Comparison of ENCODE assay signal across 8 cellular contexts in the genomic region with DNA sequence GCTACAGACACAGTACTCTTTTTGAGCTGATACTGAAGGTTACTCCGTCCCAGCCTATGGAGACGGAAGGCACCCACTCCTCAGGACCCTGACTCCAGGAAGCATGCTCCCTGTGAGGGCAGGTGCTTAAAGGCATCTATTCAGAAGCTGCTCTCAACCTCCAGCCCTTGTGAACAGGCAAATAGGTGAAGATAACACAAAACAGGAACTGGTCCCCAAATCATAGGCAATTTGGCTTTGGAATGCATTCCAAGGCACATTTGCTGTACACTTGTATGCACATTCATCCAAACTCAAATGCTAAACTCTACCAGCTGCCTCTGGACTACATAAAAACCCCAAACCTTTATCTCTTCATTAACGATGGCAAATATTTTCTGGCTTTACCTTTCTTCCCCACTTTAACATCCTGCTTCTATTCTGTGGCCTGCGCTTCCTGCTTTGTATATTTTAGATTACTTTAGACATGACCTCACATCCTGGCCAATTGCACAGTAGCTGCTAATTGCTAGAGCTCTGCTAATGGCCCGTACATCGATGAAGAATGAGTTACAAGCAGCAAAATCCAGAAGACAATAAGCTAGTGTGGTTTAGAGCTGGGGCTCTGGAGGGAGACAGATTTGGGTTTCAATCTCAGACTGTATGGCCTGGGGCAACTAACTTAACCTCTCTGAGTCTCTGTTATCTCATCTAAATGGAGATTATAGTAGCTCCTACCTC. TPM values are rescaled to one million over a fixed set of nuclear protein-coding genes. Genes with fewer than 3 reads are reported as not detected.
DNase-seq lines count a peak whose midpoint lies in the region; ATAC-seq, FAIRE-seq and TF ChIP-seq lines count a peak whose summit lies in the region.

No MANE protein-coding gene starts in this region.

- intact Hi-C loops in mucosa of descending colon (cut with DNase I, micrococcal nuclease) = no loop called here
- intact Hi-C loops in pancreas (cut with DNase I) = no loop called here

- H3K27ac ChIP-seq in pancreas = peak overlapping the region in 2 of 4 donors; percentile 90 to 93

- CTCF ChIA-PET in T-cell (lab: Charles Lee) = interaction anchor here in 1 of 2 donors (0.5 to 1.5 kb wide), 5 partner anchors 58 to 1026 kb away, joined by 3 read pairs; no protein-coding TSS in a partner anchor

- H3K4me3 Mint-ChIP-seq in T-cell = peak overlapping the region; percentile 17 to 100 (median 99)

- H3K9me3 ChIP-seq in mucosa of descending colon = no peaks in the 10 kb centered on the region
- no peaks in the 10 kb centered on the region for H3K9me3 ChIP-seq in pancreas

- H3K27me3 Mint-ChIP-seq in T-cell = no peaks in the 10 kb centered on the region

- no peak for FAIRE-seq in pancreas (lab: Jason Lieb, UNC)

- TF ChIP-seq CTCF in mucosa of descending colon (IDR thresholded peaks at IDR 0.05) = no peak
- TF ChIP-seq CTCF in pancreas (IDR thresholded peaks at IDR 0.05) = no peak

- H3K36me3 ChIP-seq in mucosa of descending colon (ENCODE audit: low read depth) (no peaks in the 10 kb centered on the region), pancreas (no peaks in the 10 kb centered on the region)

- ATAC-seq in HG02981 (IDR thresholded peaks at IDR 0.05; ENCODE audit: unreplicated experiment) (peak; percentile 47), T-cell (replicated peaks in 1 of 4) (peak; percentile 69 to 75 (median 74)), mucosa of descending colon (peak; percentile 5), HG03342 (IDR thresholded peaks at IDR 0.05; ENCODE audit: unreplicated experiment) (no peak), pancreas (no peak)

- peaks cover 62 to 77% (median 74%) of the 10 kb centered on the region in 3 donors for H3K4me1 Mint-ChIP-seq in T-cell

- no peaks in the 10 kb centered on the region for H3K9me3 Mint-ChIP-seq in T-cell

- H3K4me1 ChIP-seq in mucosa of descending colon (ENCODE audit: low read depth) (peaks cover 51% of the 10 kb centered on the region), pancreas (peaks cover 8 to 47% (median 39%) of the 10 kb centered on the region in 3 donors)

- peaks cover 3% of the 10 kb centered on the region for H3K36me3 Mint-ChIP-seq in T-cell

- DNase-seq in stimulated activated CD4-positive, alpha-beta T cell treated with anti-CD3 and anti-CD28 coated beads, Interleukin-1b, Interleukin-23, amount 100 ng/mL, for 48 hours = peak; percentile 13
- no peak for DNase-seq in stimulated activated CD4-positive, alpha-beta T cell treated with anti-CD3 and anti-CD28 coated beads, Interleukin-2, amount 100 ng/mL, for 48 hours
- DNase-seq in T-cell (peak in 29 of 34 experiments; percentile 5 to 56 (median 36)), mucosa of descending colon (peak in 1 of 3 donors; percentile 35), pancreas (no peak), COLO668 (lab: John Stamatoyannopoulos, UW; ENCODE audit: unreplicated experiment) (no peak)

- no peak overlapping the region for H3K4me3 ChIP-seq in mucosa of descending colon
- no peak overlapping the region for H3K4me3 ChIP-seq in pancreas

- no peaks in the 10 kb centered on the region for H3K27me3 ChIP-seq in pancreas

- 38 to 39% methylated on average over 6 of the region's 6 CpGs for WGBS in pancreas, 2 donors

- POLR2A ChIA-PET in T-cell (lab: Charles Lee) = interaction anchor here in 1 of 2 donors (0.6 kb wide), 2 partner anchors 460 to 1027 kb away, joined by 3 to 14 read pairs; no protein-coding TSS in a partner anchor

- peak overlapping the region; percentile 91 to 98 for H3K27ac Mint-ChIP-seq in T-cell

RNA-seq across cellular contexts. Expression of a gene that starts 3.2 kb away (rescaled TPM):
- total RNA-seq in T-cell (10 to 100 TPM; 43.6 to 69.9 (median 50.1) TPM), mucosa of descending colon (100 to 1,000 TPM in 1 of 3 donors, 10 to 100 TPM in 2; 51.7 to 104 (median 98.3) TPM), pancreas (10 to 100 TPM; 31.4 to 76.7 (median 41.0) TPM)
- 10 to 100 TPM; 18.4 to 43.2 TPM for polyA plus RNA-seq in pancreas

RNA-seq across cellular contexts. Expression of a gene that starts 54.4 kb away (rescaled TPM):
- 10 to 100 TPM; 13.1 to 19.1 (median 16.0) TPM for total RNA-seq in T-cell
- total RNA-seq in mucosa of descending colon = 10 to 100 TPM; 28.1 to 36.0 (median 28.7) TPM
- total RNA-seq in pancreas = 10 to 100 TPM; 11.7 to 20.7 (median 17.8) TPM
- polyA plus RNA-seq in pancreas = 10 to 100 TPM; 25.0 to 37.4 TPM

Comparison
In these comparisons a context has a peak if more than half of its experiments do, and no peak if none do; other contexts are left out.
1. DNase-seq: peak in stimulated activated CD4-positive, alpha-beta T cell treated with anti-CD3 and anti-CD28 coated beads, Interleukin-1b, Interleukin-23, amount 100 ng/mL, for 48 hours (single experiment) and T-cell (29 of 34); none in stimulated activated CD4-positive, alpha-beta T cell treated with anti-CD3 and anti-CD28 coated beads, Interleukin-2, amount 100 ng/mL, for 48 hours (0 of 2), pancreas (0 of 6) and COLO668 (single experiment).
2. ATAC-seq: peak in HG02981 (single experiment), T-cell (4 of 4) and mucosa of descending colon (single experiment); none in HG03342 (single experiment) and pancreas (0 of 4).